Comparison of ENCODE assay signal across 7 cellular contexts in the genomic region with DNA sequence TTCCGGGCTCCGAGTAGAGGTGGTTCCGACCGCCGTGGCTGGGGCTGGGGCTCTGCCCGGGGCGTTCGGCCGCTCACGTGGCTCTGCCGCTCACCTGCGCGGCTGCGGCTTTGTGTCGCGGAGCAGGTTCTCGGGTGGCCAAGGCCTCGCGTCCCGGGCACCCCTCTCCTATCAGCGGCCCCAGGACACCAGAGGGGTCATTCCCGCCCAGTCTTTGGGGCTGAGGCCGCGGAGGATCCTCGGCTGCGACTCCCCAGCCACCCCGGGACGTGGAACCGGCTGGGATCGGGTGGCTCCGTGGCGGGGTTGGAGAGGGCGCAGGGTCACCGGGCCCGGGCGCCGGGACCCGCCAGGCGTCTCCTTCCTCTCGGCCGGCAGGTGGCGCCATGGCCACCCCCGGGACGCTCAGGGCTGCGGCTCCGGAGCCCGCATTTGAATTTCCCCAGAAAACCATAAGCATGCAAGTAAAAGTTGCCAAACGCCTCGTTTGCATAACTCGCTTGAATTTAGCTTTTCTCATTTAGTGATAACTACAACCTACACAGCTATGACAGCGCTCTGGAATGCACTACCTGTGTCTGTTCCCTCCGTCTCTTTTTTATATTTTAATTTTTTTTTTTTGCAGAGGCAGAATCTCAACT. TPM values are rescaled to one million over a fixed set of nuclear protein-coding genes. Genes with fewer than 3 reads are reported as not detected.
A peak's percentile ranks its signal among the peaks of the same experiment; 100 is the strongest.
DNase-seq lines count a peak whose midpoint lies in the region; ATAC-seq and TF ChIP-seq lines count a peak whose summit lies in the region.

No MANE protein-coding gene starts in this region.

- peak overlapping the region; percentile 56 to 70 for H3K4me3 ChIP-seq in SK-N-SH (ENCODE audit: low read depth in 2 of 2, low read length in 1 of 2)

- TF ChIP-seq CTCF in GM10248 (IDR thresholded peaks at IDR 0.05; ENCODE audit: control extremely low read depth, extremely low read depth, low read depth, missing control alignments) (peak; percentile 79), SK-N-SH (IDR thresholded peaks at IDR 0.05) (peak; percentile 98), type B pancreatic cell (conservative IDR thresholded peaks at IDR 0.05) (peak; percentile 100)

- H3K27me3 ChIP-seq in SK-N-SH (ENCODE audit: insufficient read depth): peaks cover 11% of the 10 kb centered on the region

- H3F3A ChIP-seq in SK-N-SH (replicated peaks; ENCODE audit: insufficient read depth): no peaks in the 10 kb centered on the region

- peaks cover 0 to 4% of the 10 kb centered on the region in 2 experiments; a peak in 1 of 4 replicates for H3K4me1 ChIP-seq in SK-N-SH (ENCODE audit: control insufficient read depth in 1 of 2, insufficient read depth in 2 of 2, low read depth in 1 of 2, low read length in 1 of 2)

- no peak for TF ChIP-seq EP300 in SK-N-SH (IDR thresholded peaks at IDR 0.05; ENCODE audit: borderline replicate concordance in 1 of 2, low read depth in 1 of 2, low read length in 1 of 2)

- H3K4me1 Mint-ChIP-seq in activated naive CD8-positive, alpha-beta T cell treated with anti-CD3 and anti-CD28 coated beads, Interleukin-2, amount 10 ng/mL, durations not matched to agents 7 days and 5 days: peaks cover 6% of the 10 kb centered on the region
- H3K4me1 Mint-ChIP-seq in type B pancreatic cell (ENCODE audit: unreplicated experiment): peaks cover 5% of the 10 kb centered on the region

- no peaks in the 10 kb centered on the region for H3K9me3 Mint-ChIP-seq in activated naive CD8-positive, alpha-beta T cell treated with anti-CD3 and anti-CD28 coated beads, Interleukin-2, amount 10 ng/mL, durations not matched to agents 7 days and 5 days
- H3K9me3 Mint-ChIP-seq in type B pancreatic cell: no peaks in the 10 kb centered on the region

- CTCF ChIA-PET in GM10248 (lab: Yijun Ruan, JAX): interaction anchor here (0.8 to 2.9 kb wide), 20 partner anchors 9 to 906 kb away, joined by 3 to 25 read pairs (median 4); no protein-coding TSS in a partner anchor
- CTCF ChIA-PET in SK-N-SH (lab: Yijun Ruan, JAX): interaction anchor here (0.6 to 5.7 kb wide), 54 partner anchors 8 to 321 kb away, joined by 3 to 95 read pairs (median 6); a partner anchor contains a TSS

- H3K36me3 Mint-ChIP-seq in activated naive CD8-positive, alpha-beta T cell treated with anti-CD3 and anti-CD28 coated beads, Interleukin-2, amount 10 ng/mL, durations not matched to agents 7 days and 5 days: no peaks in the 10 kb centered on the region
- peaks cover 8% of the 10 kb centered on the region for H3K36me3 Mint-ChIP-seq in type B pancreatic cell

- peak; percentile 77 for ATAC-seq in HG03439 (IDR thresholded peaks at IDR 0.05; ENCODE audit: unreplicated experiment)
- ATAC-seq in activated naive CD8-positive, alpha-beta T cell treated with anti-CD3 and anti-CD28 coated beads, Interleukin-2, amount 10 ng/mL, durations not matched to agents 7 days and 5 days (ENCODE audit: low read depth): peak; percentile 93
- ATAC-seq in left cardiac atrium: peak; percentile 94 to 95

- H3K9ac ChIP-seq in SK-N-SH: no peak overlapping the region

- H2AFZ ChIP-seq in SK-N-SH (ENCODE audit: low read depth): peak overlapping the region; percentile 92

- 8% methylated on average over 27 of the region's 52 CpGs for WGBS in SK-N-SH (ENCODE audit: low lambda C conversion rate)

- H3K27me3 Mint-ChIP-seq in activated naive CD8-positive, alpha-beta T cell treated with anti-CD3 and anti-CD28 coated beads, Interleukin-2, amount 10 ng/mL, durations not matched to agents 7 days and 5 days: peaks cover 40% of the 10 kb centered on the region
- peaks cover 3% of the 10 kb centered on the region for H3K27me3 Mint-ChIP-seq in type B pancreatic cell

- no peaks in the 10 kb centered on the region for H3K9me2 ChIP-seq in SK-N-SH

- H4K20me1 ChIP-seq in SK-N-SH (ENCODE audit: insufficient read depth): no peaks in the 10 kb centered on the region

- H3K79me2 ChIP-seq in SK-N-SH (ENCODE audit: insufficient read depth): no peaks in the 10 kb centered on the region

- no peaks in the 10 kb centered on the region for H3K36me3 ChIP-seq in SK-N-SH (replicated peaks in 1 of 2; ENCODE audit: control insufficient read depth in 1 of 2, insufficient read depth in 2 of 2, low read length in 1 of 2)

- no peaks in the 10 kb centered on the region for H3K9me3 ChIP-seq in SK-N-SH

- DNase-seq in GM10248 (ENCODE audit: extremely low spot score) (peak; percentile 87), SK-N-SH (peak; percentile 98), left cardiac atrium (peak; percentile 74), posterior vena cava (ENCODE audit: low spot score) (peak; percentile 90), type B pancreatic cell (ENCODE audit: extremely low spot score, unreplicated experiment) (peak; percentile 86)
- peak; percentile 85 for DNase-seq in activated naive CD8-positive, alpha-beta T cell treated with anti-CD3 and anti-CD28 coated beads, Interleukin-2, amount 10 ng/mL, durations not matched to agents 7 days and 5 days

- TF ChIP-seq RAD21 in SK-N-SH (IDR thresholded peaks at IDR 0.05; ENCODE audit: low read length): peak; percentile 91

- peak overlapping the region; percentile 97 for H3K4me2 ChIP-seq in SK-N-SH

- H3K27ac Mint-ChIP-seq in activated naive CD8-positive, alpha-beta T cell treated with anti-CD3 and anti-CD28 coated beads, Interleukin-2, amount 10 ng/mL, durations not matched to agents 7 days and 5 days: no peak overlapping the region
- no peak overlapping the region for H3K27ac Mint-ChIP-seq in type B pancreatic cell

- H3K4me3 Mint-ChIP-seq in activated naive CD8-positive, alpha-beta T cell treated with anti-CD3 and anti-CD28 coated beads, Interleukin-2, amount 10 ng/mL, durations not matched to agents 7 days and 5 days: no peak overlapping the region
- H3K4me3 Mint-ChIP-seq in type B pancreatic cell: peak overlapping the region; percentile 81

- POLR2A ChIA-PET in GM10248 (lab: Yijun Ruan, JAX): no interaction called here
- POLR2A ChIA-PET in SK-N-SH (lab: Yijun Ruan, JAX): interaction anchor here (0.5 kb wide), 1 partner anchor 49 kb away, joined by 3 read pairs; no protein-coding TSS in a partner anchor
- POLR2A ChIA-PET in activated naive CD8-positive, alpha-beta T cell treated with anti-CD3 and anti-CD28 coated beads, Interleukin-2, amount 10 ng/mL, durations not matched to agents 7 days and 5 days (lab: Charles Lee): interaction anchor here (1.2 to 1.4 kb wide), 2 partner anchors 42 to 47 kb away, joined by 3 to 6 read pairs; a partner anchor contains a TSS

- H3K27ac ChIP-seq in SK-N-SH (ENCODE audit: low read depth in 2 of 2, low read length in 1 of 2): peak overlapping the region in 1 of 2 experiments; percentile 9; a peak in 1 of 4 replicates

- intact Hi-C loops in left cardiac atrium (cut with DNase I): loop anchor here in 1 of 2 donors (5.0 kb wide), 1 partner anchor 173 kb away; no protein-coding TSS in a partner anchor
- intact Hi-C loops in posterior vena cava (cut with DNase I): loop anchor here (10.0 kb wide), 1 partner anchor 171 kb away; no protein-coding TSS in a partner anchor

TF ChIP-seq in SK-N-SH, 30 proteins besides CTCF, POLR2A, EP300 and RAD21 (continues in another document):
- no peak for TF ChIP-seq JUND (IDR thresholded peaks at IDR 0.05)
- peak; percentile 51 for TF ChIP-seq MXI1 (IDR thresholded peaks at IDR 0.05; ENCODE audit: low read depth, low read length)
- TF ChIP-seq SMC3 (IDR thresholded peaks at IDR 0.05; ENCODE audit: low read depth, low read length): peak; percentile 98
- TF ChIP-seq, protein P1, sequence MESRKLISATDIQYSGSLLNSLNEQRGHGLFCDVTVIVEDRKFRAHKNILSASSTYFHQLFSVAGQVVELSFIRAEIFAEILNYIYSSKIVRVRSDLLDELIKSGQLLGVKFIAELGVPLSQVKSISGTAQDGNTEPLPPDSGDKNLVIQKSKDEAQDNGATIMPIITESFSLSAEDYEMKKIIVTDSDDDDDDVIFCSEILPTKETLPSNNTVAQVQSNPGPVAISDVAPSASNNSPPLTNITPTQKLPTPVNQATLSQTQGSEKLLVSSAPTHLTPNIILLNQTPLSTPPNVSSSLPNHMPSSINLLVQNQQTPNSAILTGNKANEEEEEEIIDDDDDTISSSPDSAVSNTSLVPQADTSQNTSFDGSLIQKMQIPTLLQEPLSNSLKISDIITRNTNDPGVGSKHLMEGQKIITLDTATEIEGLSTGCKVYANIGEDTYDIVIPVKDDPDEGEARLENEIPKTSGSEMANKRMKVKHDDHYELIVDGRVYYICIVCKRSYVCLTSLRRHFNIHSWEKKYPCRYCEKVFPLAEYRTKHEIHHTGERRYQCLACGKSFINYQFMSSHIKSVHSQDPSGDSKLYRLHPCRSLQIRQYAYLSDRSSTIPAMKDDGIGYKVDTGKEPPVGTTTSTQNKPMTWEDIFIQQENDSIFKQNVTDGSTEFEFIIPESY (IDR thresholded peaks at IDR 0.05; ENCODE audit: borderline replicate concordance, low read depth): no peak
- TF ChIP-seq FOXJ3 (CRISPR knock-in tag; IDR thresholded peaks at IDR 0.05): no peak
- TF ChIP-seq YY1 (IDR thresholded peaks at IDR 0.05; ENCODE audit: low read depth): no peak
- no peak for TF ChIP-seq RXRA (IDR thresholded peaks at IDR 0.05; ENCODE audit: borderline replicate concordance, low read depth)
- TF ChIP-seq FOSL2 (IDR thresholded peaks at IDR 0.05; ENCODE audit: borderline replicate concordance, low read depth): no peak
- TF ChIP-seq, protein P2, sequence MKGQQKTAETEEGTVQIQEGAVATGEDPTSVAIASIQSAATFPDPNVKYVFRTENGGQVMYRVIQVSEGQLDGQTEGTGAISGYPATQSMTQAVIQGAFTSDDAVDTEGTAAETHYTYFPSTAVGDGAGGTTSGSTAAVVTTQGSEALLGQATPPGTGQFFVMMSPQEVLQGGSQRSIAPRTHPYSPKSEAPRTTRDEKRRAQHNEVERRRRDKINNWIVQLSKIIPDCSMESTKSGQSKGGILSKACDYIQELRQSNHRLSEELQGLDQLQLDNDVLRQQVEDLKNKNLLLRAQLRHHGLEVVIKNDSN (IDR thresholded peaks at IDR 0.05; ENCODE audit: borderline replicate concordance, low read depth): no peak

RNA-seq across cellular contexts. Expression of a gene that starts 1.2 kb away (rescaled TPM):
- 0.05 and 0.06 TPM in 2 replicates for polyA plus RNA-seq in SK-N-SH (2012; rRNA removed)
- polyA plus RNA-seq in SK-N-SH (2012; cell fraction: cytosol; rRNA removed): 0.04 and 0.05 TPM in 2 replicates
- 0.13 and 0.47 TPM in 2 replicates for polyA plus RNA-seq in SK-N-SH (2012; cell fraction: nucleus; rRNA removed)
- total RNA-seq in activated naive CD8-positive, alpha-beta T cell treated with anti-CD3 and anti-CD28 coated beads, Interleukin-2, amount 10 ng/mL, durations not matched to agents 7 days and 5 days: not detected
- not detected for total RNA-seq in left cardiac atrium
- not detected for total RNA-seq in posterior vena cava
- 10.6 and 47.9 TPM in 2 replicates for total RNA-seq in type B pancreatic cell (ENCODE audit: low replicate concordance)

RNA-seq across cellular contexts. Expression of a gene that starts 42.2 kb away (rescaled TPM):
- 62.4 and 66.7 TPM in 2 replicates for polyA plus RNA-seq in SK-N-SH (2012; rRNA removed)
- polyA plus RNA-seq in SK-N-SH (2012; cell fraction: cytosol; rRNA removed): 66.4 and 68.9 TPM in 2 replicates
- 23.6 and 23.8 TPM in 2 replicates for polyA plus RNA-seq in SK-N-SH (2012; cell fraction: nucleus; rRNA removed)
- 1 to 10 TPM; 6.1 to 6.3 TPM for total RNA-seq in activated naive CD8-positive, alpha-beta T cell treated with anti-CD3 and anti-CD28 coated beads, Interleukin-2, amount 10 ng/mL, durations not matched to agents 7 days and 5 days
- total RNA-seq in left cardiac atrium: 10 to 100 TPM; 15.7 to 17.0 TPM
- total RNA-seq in posterior vena cava: 10 to 100 TPM; 15.0 to 24.3 TPM
- total RNA-seq in type B pancreatic cell (ENCODE audit: low replicate concordance): 31.5 and 48.1 TPM in 2 replicates

Comparison
In these comparisons a context has a peak if more than half of its experiments do, and no peak if none do; other contexts are left out.
1. RNA of a gene that starts 1.2 kb away (total RNA-seq): 10.6 to 47.9 TPM in type B pancreatic cell; not detected in posterior vena cava, not detected in left cardiac atrium and not detected in activated naive CD8-positive, alpha-beta T cell treated with anti-CD3 and anti-CD28 coated beads, Interleukin-2, amount 10 ng/mL, durations not matched to agents 7 days and 5 days; every median in the first group is over 10 times any median in the second.
2. Peak in every context shown above with its lines, with median percentiles within 50 percentile points of each other: DNase-seq, CTCF ChIP-seq and ATAC-seq.